In genomic region chr19:38631301-38631700, GRCh38 we compare ENCODE assay signal across 1 cellular context. TPM values are rescaled to one million over a fixed set of nuclear protein-coding genes. Genes with fewer than 3 reads are reported as not detected.
"Had no signal": no experiment of that assay in that cellular context is flagged by ENCODE, and none has a peak within 500 bp of the region (broad histone marks: within the 10 kb centered on the region; RNA-seq: fewer than 3 reads in every experiment).

No MANE protein-coding gene starts in this region.

RNA-seq across cellular contexts. Expression of gene MAP4K1, which starts 13.5 kb away (rescaled TPM):
- total RNA-seq: glomerular endothelial cell had no signal
